8 cellular contexts compared by ENCODE assay signal in the genomic region with DNA sequence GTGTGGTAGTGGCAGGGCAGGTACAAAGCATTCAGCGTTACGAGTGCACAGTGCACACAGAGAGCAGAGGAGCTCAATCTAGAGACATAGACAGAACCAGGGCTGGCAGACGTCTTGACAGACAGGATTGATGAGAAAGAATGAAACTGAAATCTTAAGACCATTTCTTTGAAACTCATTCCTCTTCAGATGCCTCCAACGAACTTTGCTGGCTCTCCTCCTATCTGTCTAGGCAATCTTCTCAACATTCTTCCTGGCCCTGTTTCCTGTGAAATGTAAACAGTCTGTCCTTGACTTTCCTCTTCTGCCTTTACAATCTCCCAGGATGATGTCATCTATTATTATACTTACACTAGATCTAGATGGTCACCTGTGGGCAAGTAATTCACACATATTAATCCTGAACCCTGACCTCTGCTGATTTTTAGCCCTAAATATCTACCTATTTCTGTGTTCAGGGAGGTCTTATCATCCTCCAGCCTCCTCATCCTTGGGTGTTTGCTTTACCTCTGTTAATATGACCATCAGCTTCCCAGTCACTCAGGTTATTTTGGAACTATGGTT.
DNase-seq lines count a peak whose midpoint lies in the region; ATAC-seq, FAIRE-seq and TF ChIP-seq lines count a peak whose summit lies in the region.

No MANE protein-coding gene starts in this region.

- CTCF ChIA-PET in IMR-90 (lab: Yijun Ruan, JAX) = no interaction called here
- CTCF ChIA-PET in activated naive CD4-positive, alpha-beta T cell treated with anti-CD3 and anti-CD28 coated beads for 36 hours (lab: Charles Lee) = no interaction called here

- H4K5ac ChIP-seq in IMR-90 (ENCODE audit: low read depth, low read length) = no peak overlapping the region

- H3K27ac Mint-ChIP-seq in activated naive CD4-positive, alpha-beta T cell treated with anti-CD3 and anti-CD28 coated beads for 36 hours = peak overlapping the region; percentile 14

- intact Hi-C loops in IMR-90 (cut with micrococcal nuclease) = no loop called here
- intact Hi-C loops in activated naive CD4-positive, alpha-beta T cell treated with anti-CD3 and anti-CD28 coated beads for 36 hours (cut with micrococcal nuclease) = no loop called here

- DNase-seq in GM19238 (ENCODE audit: insufficient read length, low spot score) (peak; percentile 23), IMR-90 (peak; percentile 0), urothelium cell line (ENCODE audit: low spot score) (no peak), hippocampal formation (lab: John Stamatoyannopoulos, UW) (no peak), activated gamma-delta T cell treated with Interleukin-2 at 50 U/mL for 16 hours (no peak)
- DNase-seq in activated naive CD4-positive, alpha-beta T cell treated with anti-CD3 and anti-CD28 coated beads for 36 hours = peak; percentile 58
- DNase-seq in stimulated activated CD4-positive, alpha-beta T cell treated with anti-CD3 and anti-CD28 coated beads, Interleukin-2, amount 100 ng/mL, for 24 hours = peak; percentile 20 to 29

- no peak for ATAC-seq in IMR-90 (ENCODE audit: low read depth)
- no peak for ATAC-seq in GM18907 (IDR thresholded peaks at IDR 0.05; ENCODE audit: unreplicated experiment)

- no peaks in the 10 kb centered on the region for H4K20me1 ChIP-seq in IMR-90 (ENCODE audit: insufficient read depth, low read length)

- TF ChIP-seq RAD21 in IMR-90 (IDR thresholded peaks at IDR 0.05; ENCODE audit: low read length) = no peak

- H3K4me3 Mint-ChIP-seq in activated naive CD4-positive, alpha-beta T cell treated with anti-CD3 and anti-CD28 coated beads for 36 hours = peak overlapping the region; percentile 8

- H3K4me3 ChIP-seq in IMR-90 (ENCODE audit: insufficient read depth, low read depth, low read length) = no peak overlapping the region

- H3K14ac ChIP-seq in IMR-90 (replicated peaks; ENCODE audit: low read depth, low read length) = no peak overlapping the region

- no peaks in the 10 kb centered on the region for H3K36me3 Mint-ChIP-seq in activated naive CD4-positive, alpha-beta T cell treated with anti-CD3 and anti-CD28 coated beads for 36 hours (ENCODE audit: low read depth)

- POLR2A ChIA-PET in IMR-90 (lab: Charles Lee; ENCODE audit: unreplicated experiment) = no interaction called here

- no peaks in the 10 kb centered on the region for H3K27me3 Mint-ChIP-seq in activated naive CD4-positive, alpha-beta T cell treated with anti-CD3 and anti-CD28 coated beads for 36 hours (ENCODE audit: low read depth)

- in situ Hi-C loops in IMR-90 (cut with MboI; ENCODE audit: low sequenced_read_pairs) = no loop called here

- TF ChIP-seq CTCF in IMR-90 (conservative IDR thresholded peaks at IDR 0.05; ENCODE audit: low read depth, low read length) = no peak

- peaks cover 6% of the 10 kb centered on the region for H3K9me3 ChIP-seq in IMR-90 (ENCODE audit: control insufficient read depth, insufficient read depth, low read length)

- peaks cover 4% of the 10 kb centered on the region for H3K9me3 Mint-ChIP-seq in activated naive CD4-positive, alpha-beta T cell treated with anti-CD3 and anti-CD28 coated beads for 36 hours

- no peaks in the 10 kb centered on the region for H3K79me1 ChIP-seq in IMR-90 (ENCODE audit: low read depth in 1 of 2, low read length in 2 of 2)

- no peak overlapping the region for H3K27ac ChIP-seq in IMR-90 (ENCODE audit: insufficient read depth, low read length)

- no peaks in the 10 kb centered on the region for H3K9me1 ChIP-seq in IMR-90 (ENCODE audit: insufficient read depth, low read length)

- peaks cover 42% of the 10 kb centered on the region for H3K27me3 ChIP-seq in IMR-90 (ENCODE audit: control insufficient read depth, insufficient read depth, low read length)

- H3K4me1 Mint-ChIP-seq in activated naive CD4-positive, alpha-beta T cell treated with anti-CD3 and anti-CD28 coated beads for 36 hours (ENCODE audit: low read depth) = peaks cover 38% of the 10 kb centered on the region

- H2BK20ac ChIP-seq in IMR-90 (ENCODE audit: low read depth, low read length) = no peak overlapping the region

- no peak overlapping the region for H3K56ac ChIP-seq in IMR-90 (ENCODE audit: extremely low read depth, insufficient read depth, low read length)

- H2BK5ac ChIP-seq in IMR-90 (ENCODE audit: low read depth, low read length, poor library complexity, severe bottlenecking) = no peak overlapping the region

- H2AK9ac ChIP-seq in IMR-90 (replicated peaks; ENCODE audit: low read depth, low read length, poor library complexity) = no peak overlapping the region

- no peak overlapping the region for H2AFZ ChIP-seq in IMR-90 (replicated peaks; ENCODE audit: low read length, poor library complexity)

- FAIRE-seq in urothelium cell line (lab: Jason Lieb, UNC) = no peak

- H4K91ac ChIP-seq in IMR-90 (ENCODE audit: insufficient read depth, low read depth, low read length) = no peak overlapping the region

- H2BK120ac ChIP-seq in IMR-90 (ENCODE audit: low read depth, low read length) = no peak overlapping the region

- no TSS peak for BruUV-seq in IMR-90 (replicated peaks; lab: Mats Ljungman, UMichigan)

- dilution Hi-C loops in IMR-90 (cut with HindIII; ENCODE audit: low sequenced_read_pairs, unreplicated experiment) = no loop called here

- no peak overlapping the region for H2BK15ac ChIP-seq in IMR-90 (ENCODE audit: low read depth, low read length)

- H3K23ac ChIP-seq in IMR-90 (ENCODE audit: low read depth, low read length) = no peak overlapping the region

- H3K9ac ChIP-seq in IMR-90 (ENCODE audit: low read depth, low read length) = no peak overlapping the region

- no peaks in the 10 kb centered on the region for H3K36me3 ChIP-seq in IMR-90 (ENCODE audit: control insufficient read depth, insufficient read depth, low read length)

- H2AK5ac ChIP-seq in IMR-90 (ENCODE audit: low read depth, low read length) = no peak overlapping the region

- H3K4ac ChIP-seq in IMR-90 (ENCODE audit: low read depth, low read length) = no peak overlapping the region

- WGBS in IMR-90 (ENCODE audit: extremely low coverage in 2 of 2, insufficient read length in 1 of 2), 2 experiments = 50% methylated on average over 2 of the region's 4 CpGs; no CpG with 5 or more reads in 1 of the 2 experiments

- no peaks in the 10 kb centered on the region for H3K4me1 ChIP-seq in IMR-90 (ENCODE audit: control insufficient read depth, insufficient read depth, low read length)

- no peak overlapping the region for H3K18ac ChIP-seq in IMR-90 (ENCODE audit: low read depth, low read length)

- no peak for TF ChIP-seq POLR2A in IMR-90 (IDR thresholded peaks at IDR 0.05; ENCODE audit: low read depth, low read length)

- H4K8ac ChIP-seq in IMR-90 (ENCODE audit: low read depth in 2 of 2, low read length in 2 of 2) = no peak overlapping the region

- no peak overlapping the region for H3K4me2 ChIP-seq in IMR-90 (ENCODE audit: low read depth, low read length)

TF ChIP-seq in IMR-90, 13 proteins besides CTCF, POLR2A, EP300 and RAD21:
- TF ChIP-seq MXI1 (IDR thresholded peaks at IDR 0.05; ENCODE audit: borderline replicate concordance, low read depth, low read length) (no peak), MAFK (IDR thresholded peaks at IDR 0.05; ENCODE audit: low read depth, low read length) (no peak), CEBPB (IDR thresholded peaks at IDR 0.05; ENCODE audit: low read depth, low read length) (no peak), CHD1 (IDR thresholded peaks at IDR 0.05; ENCODE audit: low read depth, low read length) (no peak), RFX5 (IDR thresholded peaks at IDR 0.05; ENCODE audit: low read depth, low read length) (no peak), BHLHE40 (IDR thresholded peaks at IDR 0.05; ENCODE audit: low read depth, low read length) (no peak), MAZ (IDR thresholded peaks at IDR 0.05; ENCODE audit: borderline replicate concordance, low read depth, low read length) (no peak), FOS (IDR thresholded peaks at IDR 0.05; ENCODE audit: low read depth, low read length) (no peak), SMC3 (IDR thresholded peaks at IDR 0.05; ENCODE audit: low read depth, low read length) (no peak), RCOR1 (IDR thresholded peaks at IDR 0.05; ENCODE audit: insufficient replicate concordance, low read length) (no peak), NFE2L2 (IDR thresholded peaks at IDR 0.05; ENCODE audit: low read depth, low read length) (no peak)
- TF ChIP-seq, protein P1, sequence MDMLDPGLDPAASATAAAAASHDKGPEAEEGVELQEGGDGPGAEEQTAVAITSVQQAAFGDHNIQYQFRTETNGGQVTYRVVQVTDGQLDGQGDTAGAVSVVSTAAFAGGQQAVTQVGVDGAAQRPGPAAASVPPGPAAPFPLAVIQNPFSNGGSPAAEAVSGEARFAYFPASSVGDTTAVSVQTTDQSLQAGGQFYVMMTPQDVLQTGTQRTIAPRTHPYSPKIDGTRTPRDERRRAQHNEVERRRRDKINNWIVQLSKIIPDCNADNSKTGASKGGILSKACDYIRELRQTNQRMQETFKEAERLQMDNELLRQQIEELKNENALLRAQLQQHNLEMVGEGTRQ (IDR thresholded peaks at IDR 0.05; ENCODE audit: low read depth, low read length) = no peak
- TF ChIP-seq, protein P2, sequence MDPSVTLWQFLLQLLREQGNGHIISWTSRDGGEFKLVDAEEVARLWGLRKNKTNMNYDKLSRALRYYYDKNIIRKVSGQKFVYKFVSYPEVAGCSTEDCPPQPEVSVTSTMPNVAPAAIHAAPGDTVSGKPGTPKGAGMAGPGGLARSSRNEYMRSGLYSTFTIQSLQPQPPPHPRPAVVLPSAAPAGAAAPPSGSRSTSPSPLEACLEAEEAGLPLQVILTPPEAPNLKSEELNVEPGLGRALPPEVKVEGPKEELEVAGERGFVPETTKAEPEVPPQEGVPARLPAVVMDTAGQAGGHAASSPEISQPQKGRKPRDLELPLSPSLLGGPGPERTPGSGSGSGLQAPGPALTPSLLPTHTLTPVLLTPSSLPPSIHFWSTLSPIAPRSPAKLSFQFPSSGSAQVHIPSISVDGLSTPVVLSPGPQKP (IDR thresholded peaks at IDR 0.05; ENCODE audit: borderline replicate concordance, low read depth, low read length) = no peak

Comparison
In these comparisons a context has a peak if more than half of its experiments do, and no peak if none do; other contexts are left out.
1. DNase-seq: peak in GM19238 (single experiment), IMR-90 (single experiment), activated naive CD4-positive, alpha-beta T cell treated with anti-CD3 and anti-CD28 coated beads for 36 hours (single experiment) and stimulated activated CD4-positive, alpha-beta T cell treated with anti-CD3 and anti-CD28 coated beads, Interleukin-2, amount 100 ng/mL, for 24 hours (2 of 2); none in urothelium cell line (single experiment), hippocampal formation (0 of 2) and activated gamma-delta T cell treated with Interleukin-2 at 50 U/mL for 16 hours (single experiment).